In genomic region chr1:27285791-27286190, GRCh38 we compare ENCODE assay signal across 1 cellular context. TPM values are rescaled to one million over a fixed set of nuclear protein-coding genes. Genes with fewer than 3 reads are reported as not detected.
"Had no signal": no experiment of that assay in that cellular context is flagged by ENCODE, and none has a peak within 500 bp of the region (broad histone marks: within the 10 kb centered on the region; RNA-seq: fewer than 3 reads in every experiment).

No MANE protein-coding gene starts in this region.

RNA-seq across cellular contexts. Expression of gene SYTL1, which starts 56.0 kb away (rescaled TPM):
- total RNA-seq: SK-MEL-5 had no signal
